8 cellular contexts compared by ENCODE assay signal in genomic region chr16:49921791-49922456, GRCh38.
DNase-seq lines count a peak whose midpoint lies in the region; ATAC-seq and TF ChIP-seq lines count a peak whose summit lies in the region.

No MANE protein-coding gene starts in this region.

- no peaks in the 10 kb centered on the region for H3F3A ChIP-seq in neural cell (ENCODE audit: insufficient read depth, low read length, poor library complexity, severe bottlenecking)

- H3K4me1 Mint-ChIP-seq in activated T-helper 1 cell treated with anti-CD3 and anti-CD28 coated beads, Interleukin-12 subunit alpha, Interleukin-12 subunit beta, Interleukin-2, Interleukin-4 antibody, amounts not matched to agents 30 ng/mL and 10 ng/mL and 1 ng/mL, durations not matched to agents 14 hours and 24 hours and 36 hours (ENCODE audit: low read depth): no peaks in the 10 kb centered on the region
- H3K4me1 Mint-ChIP-seq in activated CD8-positive, alpha-beta T cell treated with anti-CD3 and anti-CD28 coated beads, Interleukin-2, amount 10 ng/mL, durations not matched to agents 7 days and 5 days (ENCODE audit: low read depth): no peaks in the 10 kb centered on the region

- peak; percentile 93 for TF ChIP-seq RAD21 in neural cell (conservative IDR thresholded peaks at IDR 0.05)

- intact Hi-C loops in activated T-helper 1 cell treated with anti-CD3 and anti-CD28 coated beads, Interleukin-12 subunit alpha, Interleukin-12 subunit beta, Interleukin-2, Interleukin-4 antibody, amounts not matched to agents 30 ng/mL and 10 ng/mL and 1 ng/mL, durations not matched to agents 14 hours and 24 hours and 36 hours (cut with micrococcal nuclease): loop anchor here (2.0 kb wide), 1 partner anchor 429 kb away; no protein-coding TSS in a partner anchor
- intact Hi-C loops in transverse colon (cut with DNase I; ENCODE audit: low total_unique reads): no loop called here

- H3K4me1 ChIP-seq in transverse colon: no peaks in the 10 kb centered on the region

- ATAC-seq in activated CD8-positive, alpha-beta T cell treated with anti-CD3 and anti-CD28 coated beads, Interleukin-2, amount 10 ng/mL, durations not matched to agents 7 days and 5 days: peak; percentile 68
- ATAC-seq in GM21515 (IDR thresholded peaks at IDR 0.05; ENCODE audit: unreplicated experiment): no peak

- in situ Hi-C loops in transverse colon (cut with MboI; ENCODE audit: low pct_ligation_motif_present in 1 of 4, low pct_unique_long_range_greater_than_20kb in 1 of 4, low sequenced_read_pairs in 3 of 4): loop anchor here (10.0 to 25.0 kb wide), 2 partner anchors 507 to 510 kb away; no protein-coding TSS in a partner anchor

- H4K20me1 ChIP-seq in neural cell (ENCODE audit: insufficient read depth): no peaks in the 10 kb centered on the region

- H3K9me3 ChIP-seq in neural cell (ENCODE audit: low read length) (no peaks in the 10 kb centered on the region), transverse colon (no peaks in the 10 kb centered on the region)

- H3K4me3 Mint-ChIP-seq in activated T-helper 1 cell treated with anti-CD3 and anti-CD28 coated beads, Interleukin-12 subunit alpha, Interleukin-12 subunit beta, Interleukin-2, Interleukin-4 antibody, amounts not matched to agents 30 ng/mL and 10 ng/mL and 1 ng/mL, durations not matched to agents 14 hours and 24 hours and 36 hours: no peak overlapping the region
- no peak overlapping the region for H3K4me3 Mint-ChIP-seq in activated CD8-positive, alpha-beta T cell treated with anti-CD3 and anti-CD28 coated beads, Interleukin-2, amount 10 ng/mL, durations not matched to agents 7 days and 5 days

- H3K4me2 ChIP-seq in neural cell (ENCODE audit: low read length): no peak overlapping the region

- CTCF ChIA-PET in activated CD8-positive, alpha-beta T cell treated with anti-CD3 and anti-CD28 coated beads, Interleukin-2, amount 10 ng/mL, durations not matched to agents 7 days and 5 days (lab: Charles Lee): interaction anchor here (0.7 to 2.9 kb wide), 4 partner anchors 18 to 514 kb away, joined by 3 to 10 read pairs (median 3); no protein-coding TSS in a partner anchor

- H3K79me2 ChIP-seq in neural cell (replicated peaks; ENCODE audit: insufficient read depth, low read length): no peaks in the 10 kb centered on the region

- H3K27ac Mint-ChIP-seq in activated T-helper 1 cell treated with anti-CD3 and anti-CD28 coated beads, Interleukin-12 subunit alpha, Interleukin-12 subunit beta, Interleukin-2, Interleukin-4 antibody, amounts not matched to agents 30 ng/mL and 10 ng/mL and 1 ng/mL, durations not matched to agents 14 hours and 24 hours and 36 hours: no peak overlapping the region
- no peak overlapping the region for H3K27ac Mint-ChIP-seq in activated CD8-positive, alpha-beta T cell treated with anti-CD3 and anti-CD28 coated beads, Interleukin-2, amount 10 ng/mL, durations not matched to agents 7 days and 5 days

- no peak overlapping the region for H2AFZ ChIP-seq in neural cell (ENCODE audit: low read depth, low read length)

- TF ChIP-seq CTCF in fibroblast of mammary gland (conservative IDR thresholded peaks at IDR 0.05; ENCODE audit: control insufficient read depth, insufficient read depth, low read depth, low read length): peak; percentile 53
- peak; percentile 90 for TF ChIP-seq CTCF in neural cell (IDR thresholded peaks at IDR 0.05; ENCODE audit: poor library complexity, severe bottlenecking)
- peak; percentile 51 to 81 (median 62) for TF ChIP-seq CTCF in transverse colon (IDR thresholded peaks at IDR 0.05)

- 32 to 90% methylated on average over 2 to 6 of the region's 6 CpGs for WGBS in transverse colon (ENCODE audit: low coverage in 1 of 2), 2 donors

- DNase-seq in activated T-helper 1 cell treated with Interleukin-2 at 50 U/mL for 16 hours (ENCODE audit: low read depth): peak; percentile 3
- DNase-seq in activated T-helper 1 cell treated with anti-CD3 and anti-CD28 coated beads, Interleukin-12 subunit alpha, Interleukin-12 subunit beta, Interleukin-2, Interleukin-4 antibody, amounts not matched to agents 30 ng/mL and 10 ng/mL and 1 ng/mL, durations not matched to agents 14 hours and 24 hours and 36 hours (ENCODE audit: low spot score): no peak
- peak; percentile 65 for DNase-seq in NCI-H2171 (lab: John Stamatoyannopoulos, UW)
- peak; percentile 56 for DNase-seq in activated CD8-positive, alpha-beta T cell treated with anti-CD3 and anti-CD28 coated beads, Interleukin-2, amount 10 ng/mL, durations not matched to agents 7 days and 5 days
- DNase-seq in fibroblast of mammary gland (ENCODE audit: low read depth): peak; percentile 36
- DNase-seq in transverse colon: peak; percentile 80

- H3K36me3 Mint-ChIP-seq in activated T-helper 1 cell treated with anti-CD3 and anti-CD28 coated beads, Interleukin-12 subunit alpha, Interleukin-12 subunit beta, Interleukin-2, Interleukin-4 antibody, amounts not matched to agents 30 ng/mL and 10 ng/mL and 1 ng/mL, durations not matched to agents 14 hours and 24 hours and 36 hours (ENCODE audit: low read depth): no peaks in the 10 kb centered on the region
- H3K36me3 Mint-ChIP-seq in activated CD8-positive, alpha-beta T cell treated with anti-CD3 and anti-CD28 coated beads, Interleukin-2, amount 10 ng/mL, durations not matched to agents 7 days and 5 days (ENCODE audit: low read depth): no peaks in the 10 kb centered on the region

- no peak overlapping the region for H3K9ac ChIP-seq in neural cell (ENCODE audit: low read length)

- H3K27me3 Mint-ChIP-seq in activated T-helper 1 cell treated with anti-CD3 and anti-CD28 coated beads, Interleukin-12 subunit alpha, Interleukin-12 subunit beta, Interleukin-2, Interleukin-4 antibody, amounts not matched to agents 30 ng/mL and 10 ng/mL and 1 ng/mL, durations not matched to agents 14 hours and 24 hours and 36 hours (ENCODE audit: insufficient read depth): peaks cover 4% of the 10 kb centered on the region
- peaks cover 5% of the 10 kb centered on the region for H3K27me3 Mint-ChIP-seq in activated CD8-positive, alpha-beta T cell treated with anti-CD3 and anti-CD28 coated beads, Interleukin-2, amount 10 ng/mL, durations not matched to agents 7 days and 5 days (ENCODE audit: low read depth)

- no peaks in the 10 kb centered on the region for H3K9me2 ChIP-seq in neural cell (ENCODE audit: insufficient read depth, low read length)

- POLR2A ChIA-PET in activated CD8-positive, alpha-beta T cell treated with anti-CD3 and anti-CD28 coated beads, Interleukin-2, amount 10 ng/mL, durations not matched to agents 7 days and 5 days (lab: Charles Lee): no interaction called here

- TF ChIP-seq POLR2A in transverse colon (IDR thresholded peaks at IDR 0.05): no peak

- H3K27me3 ChIP-seq in neural cell (ENCODE audit: insufficient read depth, low read depth, low read length) (no peaks in the 10 kb centered on the region), transverse colon (no peaks in the 10 kb centered on the region)

- no peak overlapping the region for H3K27ac ChIP-seq in neural cell (ENCODE audit: low read length)
- H3K27ac ChIP-seq in transverse colon: no peak overlapping the region

- H3K9me3 Mint-ChIP-seq in activated T-helper 1 cell treated with anti-CD3 and anti-CD28 coated beads, Interleukin-12 subunit alpha, Interleukin-12 subunit beta, Interleukin-2, Interleukin-4 antibody, amounts not matched to agents 30 ng/mL and 10 ng/mL and 1 ng/mL, durations not matched to agents 14 hours and 24 hours and 36 hours: no peaks in the 10 kb centered on the region
- no peaks in the 10 kb centered on the region for H3K9me3 Mint-ChIP-seq in activated CD8-positive, alpha-beta T cell treated with anti-CD3 and anti-CD28 coated beads, Interleukin-2, amount 10 ng/mL, durations not matched to agents 7 days and 5 days (ENCODE audit: insufficient read depth)

- H3K36me3 ChIP-seq in neural cell (ENCODE audit: insufficient read depth, low read length) (no peaks in the 10 kb centered on the region), transverse colon (no peaks in the 10 kb centered on the region)

- TF ChIP-seq EP300 in neural cell (conservative IDR thresholded peaks at IDR 0.05; ENCODE audit: poor library complexity, severe bottlenecking) (no peak), transverse colon (IDR thresholded peaks at IDR 0.05; ENCODE audit: low read depth) (no peak)

- H3K4me3 ChIP-seq in fibroblast of mammary gland (ENCODE audit: control insufficient read depth, low read depth, low read length) (no peak overlapping the region), neural cell (ENCODE audit: low read length) (no peak overlapping the region), transverse colon (no peak overlapping the region)

TF ChIP-seq in neural cell, 6 proteins besides CTCF, POLR2A, EP300 and RAD21:
- TF ChIP-seq POLR2AphosphoS5 (IDR thresholded peaks at IDR 0.05): no peak
- TF ChIP-seq SMC3 (conservative IDR thresholded peaks at IDR 0.05; ENCODE audit: poor library complexity): peak; percentile 97
